5 cellular contexts compared by ENCODE assay signal in genomic region chr11:92808009-92808408, GRCh38.
"Had no signal": no experiment of that assay in that cellular context is flagged by ENCODE, and none has a peak within 500 bp of the region (broad histone marks: within the 10 kb centered on the region; RNA-seq: fewer than 3 reads in every experiment).

No MANE protein-coding gene starts in this region.

- H3K27ac ChIP-seq: HL-60 had no signal

- H3K4me3 ChIP-seq: K562 had no signal

- DNase-seq: IMR-90, KBM-7, KG1 had no signal
